1 cellular context compared by ENCODE assay signal in genomic region chr7:41979834-41980307, GRCh38.
TF ChIP-seq lines count a peak whose summit lies in the region.

No MANE protein-coding gene starts in this region.

TF ChIP-seq in liver, 16 proteins besides CTCF, POLR2A, EP300 and RAD21 (continued from another document):
- TF ChIP-seq, protein P1, sequence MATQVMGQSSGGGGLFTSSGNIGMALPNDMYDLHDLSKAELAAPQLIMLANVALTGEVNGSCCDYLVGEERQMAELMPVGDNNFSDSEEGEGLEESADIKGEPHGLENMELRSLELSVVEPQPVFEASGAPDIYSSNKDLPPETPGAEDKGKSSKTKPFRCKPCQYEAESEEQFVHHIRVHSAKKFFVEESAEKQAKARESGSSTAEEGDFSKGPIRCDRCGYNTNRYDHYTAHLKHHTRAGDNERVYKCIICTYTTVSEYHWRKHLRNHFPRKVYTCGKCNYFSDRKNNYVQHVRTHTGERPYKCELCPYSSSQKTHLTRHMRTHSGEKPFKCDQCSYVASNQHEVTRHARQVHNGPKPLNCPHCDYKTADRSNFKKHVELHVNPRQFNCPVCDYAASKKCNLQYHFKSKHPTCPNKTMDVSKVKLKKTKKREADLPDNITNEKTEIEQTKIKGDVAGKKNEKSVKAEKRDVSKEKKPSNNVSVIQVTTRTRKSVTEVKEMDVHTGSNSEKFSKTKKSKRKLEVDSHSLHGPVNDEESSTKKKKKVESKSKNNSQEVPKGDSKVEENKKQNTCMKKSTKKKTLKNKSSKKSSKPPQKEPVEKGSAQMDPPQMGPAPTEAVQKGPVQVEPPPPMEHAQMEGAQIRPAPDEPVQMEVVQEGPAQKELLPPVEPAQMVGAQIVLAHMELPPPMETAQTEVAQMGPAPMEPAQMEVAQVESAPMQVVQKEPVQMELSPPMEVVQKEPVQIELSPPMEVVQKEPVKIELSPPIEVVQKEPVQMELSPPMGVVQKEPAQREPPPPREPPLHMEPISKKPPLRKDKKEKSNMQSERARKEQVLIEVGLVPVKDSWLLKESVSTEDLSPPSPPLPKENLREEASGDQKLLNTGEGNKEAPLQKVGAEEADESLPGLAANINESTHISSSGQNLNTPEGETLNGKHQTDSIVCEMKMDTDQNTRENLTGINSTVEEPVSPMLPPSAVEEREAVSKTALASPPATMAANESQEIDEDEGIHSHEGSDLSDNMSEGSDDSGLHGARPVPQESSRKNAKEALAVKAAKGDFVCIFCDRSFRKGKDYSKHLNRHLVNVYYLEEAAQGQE (IDR thresholded peaks at IDR 0.05), result no peak
- no peak for TF ChIP-seq HNF4A (conservative IDR thresholded peaks at IDR 0.05)
- no peak for TF ChIP-seq JUND (IDR thresholded peaks at IDR 0.05)
- TF ChIP-seq GABPA (IDR thresholded peaks at IDR 0.05 in 1 of 2, conservative IDR thresholded peaks at IDR 0.05 in 1 of 2), result no peak
